ENCODE assay signal across 8 cellular contexts in the genomic region with DNA sequence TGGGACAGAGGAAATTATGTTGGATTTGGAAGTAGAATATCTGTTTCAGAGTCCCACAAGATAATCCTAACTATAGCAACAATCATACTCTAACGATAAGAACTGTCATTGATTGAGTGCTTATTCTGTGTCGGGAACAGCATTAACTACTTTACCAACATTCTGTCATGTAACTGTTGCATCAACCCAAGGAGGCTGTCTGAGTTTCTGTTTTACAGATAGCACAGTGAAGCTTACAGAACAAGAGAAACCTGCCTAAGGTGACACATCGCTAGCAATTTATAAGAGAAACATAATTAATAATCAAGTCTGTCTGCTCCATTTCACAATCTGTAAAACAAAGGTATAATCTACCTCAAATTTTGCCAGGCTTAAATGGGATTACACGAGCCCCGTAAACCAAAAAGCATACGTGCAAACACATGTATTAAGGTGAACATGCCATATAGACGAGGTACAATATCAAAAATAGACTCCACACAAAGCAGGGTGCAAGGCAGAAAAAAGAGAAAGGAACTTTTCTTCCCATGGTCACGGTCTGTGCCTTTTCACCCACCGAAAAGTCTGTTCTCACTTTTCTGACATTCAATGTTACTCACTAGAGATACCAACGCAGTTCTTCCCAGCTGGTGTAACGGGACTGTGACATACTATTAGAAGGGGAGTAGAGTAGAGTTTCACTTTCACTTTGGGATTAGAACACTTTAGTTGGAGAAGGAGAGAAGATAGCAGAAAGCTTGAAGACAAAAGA. TPM values are rescaled to one million over a fixed set of nuclear protein-coding genes. Genes with fewer than 3 reads are reported as not detected.
DNase-seq lines count a peak whose midpoint lies in the region; ATAC-seq, FAIRE-seq and TF ChIP-seq lines count a peak whose summit lies in the region.

No MANE protein-coding gene starts in this region.

- TF ChIP-seq CTCF in AG04450 (IDR thresholded peaks at IDR 0.05; ENCODE audit: low read depth, low read length) (no peak), GM12878 (IDR thresholded peaks at IDR 0.05 in 2 of 3, conservative IDR thresholded peaks at IDR 0.05 in 1 of 3; ENCODE audit: control insufficient read depth in 2 of 3, extremely low read depth in 1 of 3, insufficient read depth in 1 of 3, low read depth in 3 of 3, low read length in 3 of 3) (no peak), neural progenitor cell (IDR thresholded peaks at IDR 0.05) (no peak), GM13977 (IDR thresholded peaks at IDR 0.05; ENCODE audit: extremely low read depth, insufficient read depth, missing control alignments) (no peak)

- TF ChIP-seq RAD21 in GM12878 (IDR thresholded peaks at IDR 0.05; ENCODE audit: insufficient read depth, low read depth, low read length): no peak

- H4K20me1 ChIP-seq in GM12878 (ENCODE audit: control insufficient read depth, insufficient read depth) (no peaks in the 10 kb centered on the region), neural progenitor cell (ENCODE audit: low read depth) (no peaks in the 10 kb centered on the region)

- no peak for TF ChIP-seq EP300 in GM12878 (IDR thresholded peaks at IDR 0.05; ENCODE audit: borderline replicate concordance in 1 of 2, control insufficient read depth in 1 of 2, low read depth in 2 of 2, low read length in 2 of 2)

- no peak overlapping the region for H3K4ac ChIP-seq in mesendoderm (ENCODE audit: low read depth, low read length)

- no peak overlapping the region for H3K56ac ChIP-seq in mesendoderm (ENCODE audit: low read length)

- DNase-seq in AG04450 (ENCODE audit: low read depth, low spot score) (no peak), GM12878 (ENCODE audit: low read depth, low spot score) (no peak), mesendoderm (peak; percentile 11), neural progenitor cell (ENCODE audit: low spot score) (no peak), GM13977 (ENCODE audit: low spot score) (no peak), posterior vena cava (ENCODE audit: low spot score) (no peak)

- H3K27ac ChIP-seq in AG04450 (ENCODE audit: low read depth, low read length) (no peak overlapping the region), GM12878 (ENCODE audit: control insufficient read depth, insufficient read depth) (no peak overlapping the region), mesendoderm (ENCODE audit: low read depth, low read length) (no peak overlapping the region), neural progenitor cell (no peak overlapping the region)

- SMC1A ChIA-PET in GM12878 (lab: Charles Lee; ENCODE audit: uncharacterized antibody, unreplicated experiment): interaction anchor here (1.5 to 2.1 kb wide), 2 partner anchors 10 to 31 kb away, joined by 6 to 9 read pairs; no protein-coding TSS in a partner anchor

- no peak overlapping the region for H2AK5ac ChIP-seq in mesendoderm (ENCODE audit: low read length)

- no peak overlapping the region for H3K4me3 Mint-ChIP-seq in neural progenitor cell

- ATAC-seq in HG03175 (IDR thresholded peaks at IDR 0.05; ENCODE audit: unreplicated experiment): peak; percentile 51
- ATAC-seq in GM12878: peak; percentile 60
- no peak for ATAC-seq in HG03439 (IDR thresholded peaks at IDR 0.05; ENCODE audit: unreplicated experiment)

- no TSS peak for BruUV-seq in GM12878 (replicated peaks; lab: Mats Ljungman, UMichigan)

- H3K9ac ChIP-seq in GM12878 (ENCODE audit: control insufficient read depth, insufficient read depth, low read length): no peak overlapping the region
- H3K9ac ChIP-seq in mesendoderm (ENCODE audit: low read length): no peak overlapping the region
- H3K9ac ChIP-seq in neural progenitor cell: no peak overlapping the region

- no peak for FAIRE-seq in GM12878 (lab: Jason Lieb, UNC)

- TF ChIP-seq POLR2A in GM12878 (IDR thresholded peaks at IDR 0.05; ENCODE audit: low read depth, low read length): no peak

- no peaks in the 10 kb centered on the region for H3K9me3 Mint-ChIP-seq in neural progenitor cell

- H3K36me3 ChIP-seq in GM12878 (ENCODE audit: control insufficient read depth in 2 of 2, insufficient read depth in 2 of 2, low read length in 1 of 2) (no peaks in the 10 kb centered on the region), mesendoderm (ENCODE audit: control insufficient read depth, insufficient read depth, low read length) (no peaks in the 10 kb centered on the region), neural progenitor cell (no peaks in the 10 kb centered on the region)

- H3K36me3 Mint-ChIP-seq in neural progenitor cell: no peaks in the 10 kb centered on the region

- no peak overlapping the region for H3K18ac ChIP-seq in mesendoderm (ENCODE audit: low read length)

- H3K4me1 ChIP-seq in GM12878 (ENCODE audit: control insufficient read depth, insufficient read depth, low read length) (no peaks in the 10 kb centered on the region), mesendoderm (ENCODE audit: control insufficient read depth, low read depth, low read length) (no peaks in the 10 kb centered on the region), neural progenitor cell (peaks cover 11% of the 10 kb centered on the region)

- CTCF ChIA-PET in AG04450 (lab: Charles Lee): interaction anchor here (1.1 to 2.5 kb wide), 5 partner anchors 8 to 270 kb away, joined by 4 to 12 read pairs (median 8); no protein-coding TSS in a partner anchor
- CTCF ChIA-PET in GM12878 (lab: Yijun Ruan, JAX): interaction anchor here (0.9 to 1.0 kb wide), 2 partner anchors 18 to 85 kb away, joined by 3 read pairs; no protein-coding TSS in a partner anchor

- H3K79me1 ChIP-seq in mesendoderm (ENCODE audit: low read length): no peaks in the 10 kb centered on the region

- peaks cover 22% of the 10 kb centered on the region for H3K4me1 Mint-ChIP-seq in neural progenitor cell

- H3K4me3 ChIP-seq in AG04450 (ENCODE audit: low read depth, low read length) (peak overlapping the region; percentile 49), GM12878 (no peak overlapping the region), mesendoderm (ENCODE audit: low read length) (no peak overlapping the region), neural progenitor cell (no peak overlapping the region)

- no peaks in the 10 kb centered on the region for H3F3A ChIP-seq in neural progenitor cell (ENCODE audit: low read depth)

- no peak overlapping the region for H3K27ac Mint-ChIP-seq in neural progenitor cell

- RAD21 ChIA-PET in GM12878 (lab: Charles Lee; ENCODE audit: unreplicated experiment): no interaction called here

- in situ Hi-C loops in GM12878 (cut with MboI): no loop called here
- in situ Hi-C loops in GM13977 (cut with MboI; ENCODE audit: low pct_unique_long_range_greater_than_20kb, low sequenced_read_pairs, unreplicated experiment): no loop called here

- POLR2A ChIA-PET in AG04450 (lab: Yijun Ruan, JAX) (interaction anchor here (0.7 kb wide), 1 partner anchor 708 kb away, joined by 6 read pairs; no protein-coding TSS in a partner anchor), GM12878 (lab: Charles Lee) (no interaction called here)

- no peak overlapping the region for H2BK120ac ChIP-seq in mesendoderm (ENCODE audit: low read depth, low read length)

- no peaks in the 10 kb centered on the region for H3K27me3 ChIP-seq in AG04450 (ENCODE audit: control insufficient read depth, insufficient read depth, low read length)
- no peaks in the 10 kb centered on the region for H3K27me3 ChIP-seq in GM12878 (replicated peaks in 1 of 2; ENCODE audit: control insufficient read depth in 2 of 2, insufficient read depth in 2 of 2, low read length in 1 of 2)
- no peaks in the 10 kb centered on the region for H3K27me3 ChIP-seq in mesendoderm (ENCODE audit: insufficient read depth, low read length, poor library complexity)
- H3K27me3 ChIP-seq in neural progenitor cell: no peaks in the 10 kb centered on the region

- intact Hi-C loops in GM12878 (cut with micrococcal nuclease; ENCODE audit: unreplicated experiment): no loop called here
- intact Hi-C loops in posterior vena cava (cut with DNase I): no loop called here

- WGBS in GM12878 (ENCODE audit: insufficient coverage, insufficient replicate concordance, low lambda C conversion rate, missing lambda C conversion rate): 37% methylated on average over 11 of the region's 11 CpGs
- WGBS in mesendoderm (ENCODE audit: extremely low coverage, insufficient coverage, low lambda C conversion rate): no CpG with 5 or more reads among the region's 11 CpGs

- H2AFZ ChIP-seq in GM12878 (ENCODE audit: control insufficient read depth, low read depth, low read length) (no peak overlapping the region), neural progenitor cell (replicated peaks) (no peak overlapping the region)

- H3K23ac ChIP-seq in mesendoderm (ENCODE audit: low read length): no peak overlapping the region

- H3K4me2 ChIP-seq in GM12878 (ENCODE audit: control insufficient read depth, insufficient read depth): no peak overlapping the region
- H3K4me2 ChIP-seq in mesendoderm (ENCODE audit: low read length): no peak overlapping the region
- H3K4me2 ChIP-seq in neural progenitor cell: no peak overlapping the region

- no peak overlapping the region for H2BK5ac ChIP-seq in mesendoderm (ENCODE audit: low read length)

- H4K8ac ChIP-seq in mesendoderm (ENCODE audit: low read depth, low read length): no peak overlapping the region

- no peaks in the 10 kb centered on the region for H3K79me2 ChIP-seq in GM12878 (ENCODE audit: control insufficient read depth, insufficient read depth, low read length)
- H3K79me2 ChIP-seq in mesendoderm (ENCODE audit: control insufficient read depth, insufficient read depth, low read length): no peaks in the 10 kb centered on the region
- H3K79me2 ChIP-seq in neural progenitor cell (ENCODE audit: low read depth): no peaks in the 10 kb centered on the region

- no peak overlapping the region for H4K5ac ChIP-seq in mesendoderm (ENCODE audit: low read length)

- H3K9me3 ChIP-seq in AG04450 (ENCODE audit: control insufficient read depth, insufficient read depth, low read length) (no peaks in the 10 kb centered on the region), GM12878 (replicated peaks; ENCODE audit: control insufficient read depth, insufficient read depth, low read length) (no peaks in the 10 kb centered on the region), neural progenitor cell (ENCODE audit: low read depth) (no peaks in the 10 kb centered on the region)

- no peak overlapping the region for H2BK15ac ChIP-seq in mesendoderm (replicated peaks; ENCODE audit: low read depth)

- H3K27me3 Mint-ChIP-seq in neural progenitor cell (ENCODE audit: insufficient read depth, low read depth): no peaks in the 10 kb centered on the region

RNA-seq across cellular contexts. Expression of gene SLC8A1, which starts 37.2 kb away (rescaled TPM):
- polyA plus RNA-seq in AG04450 (2011; rRNA removed) (15.8 and 19.3 TPM in 2 replicates), GM12878 (2011; rRNA removed) (1.2 and 2.1 TPM in 2 replicates), GM12878 (2014; fragmentation: Illumina TruSeq; extraction: Trizol) (0.01 and 0.02 TPM in 2 replicates), GM12878 (2014; fragmentation: Nextera tagmentation; extraction: Ambion mirVana) (under 1 TPM in 1 of 2 experiments, not detected in 1; under 0.01 TPM), GM12878 (2014; rRNA removed) (under 0.01 TPM in 1 of 2 replicates, not detected in the other), GM12878 (2016; fragmentation: Nextera tagmentation; extraction: Ambion mirVana) (under 1 TPM in 1 of 2 experiments, not detected in 1; 0.04 TPM)
- 94.5 and 130 TPM in 2 replicates for polyA minus RNA-seq in AG04450 (2011; rRNA and poly(A)+ RNA removed)
- 0.27 and 0.46 TPM in 2 replicates for total RNA-seq in GM12878 (2013; cell fraction: nucleolus; rRNA removed)
- total RNA-seq in GM12878 (2014; rRNA removed) (0.11 TPM in 1 of 2 replicates, not detected in the other), GM12878 (2014; rRNA removed; fragmentation: Illumina TruSeq; extraction: Trizol) (under 0.01 and 0.05 TPM in 2 replicates), GM12878 (2021) (0.11 and 0.21 TPM in 2 replicates), neural progenitor cell (ENCODE audit: low replicate concordance) (6.5 and 9.6 TPM in 2 replicates), posterior vena cava (100 to 1,000 TPM; 105 to 121 TPM)
- polyA plus RNA-seq in GM12878 (2011; ENCODE audit: low read depth): not detected
- 0.57 and 0.58 TPM in 2 replicates for polyA plus RNA-seq in GM12878 (2011; cell fraction: cytosol; rRNA removed)
- 1.2 TPM in 2 replicates for polyA plus RNA-seq in GM12878 (2011; cell fraction: nucleus; rRNA removed)
- not detected in 2 replicates for polyA plus RNA-seq in GM12878 (2012)
- polyA minus RNA-seq in GM12878 (2011; rRNA and poly(A)+ RNA removed): 10.5 and 14.9 TPM in 2 replicates
- 2.5 and 2.9 TPM in 2 replicates for polyA minus RNA-seq in GM12878 (2011; cell fraction: cytosol; rRNA and poly(A)+ RNA removed)
- polyA minus RNA-seq in GM12878 (2011; cell fraction: nucleus; rRNA and poly(A)+ RNA removed): 5.4 and 5.5 TPM in 2 replicates
- polyA plus RNA-seq in mesendoderm (2013, experiment 1 of 2): 0.27 TPM
- 0.17 TPM for polyA plus RNA-seq in mesendoderm (2013, experiment 2 of 2)
